8 cellular contexts compared by ENCODE assay signal in the genomic region with DNA sequence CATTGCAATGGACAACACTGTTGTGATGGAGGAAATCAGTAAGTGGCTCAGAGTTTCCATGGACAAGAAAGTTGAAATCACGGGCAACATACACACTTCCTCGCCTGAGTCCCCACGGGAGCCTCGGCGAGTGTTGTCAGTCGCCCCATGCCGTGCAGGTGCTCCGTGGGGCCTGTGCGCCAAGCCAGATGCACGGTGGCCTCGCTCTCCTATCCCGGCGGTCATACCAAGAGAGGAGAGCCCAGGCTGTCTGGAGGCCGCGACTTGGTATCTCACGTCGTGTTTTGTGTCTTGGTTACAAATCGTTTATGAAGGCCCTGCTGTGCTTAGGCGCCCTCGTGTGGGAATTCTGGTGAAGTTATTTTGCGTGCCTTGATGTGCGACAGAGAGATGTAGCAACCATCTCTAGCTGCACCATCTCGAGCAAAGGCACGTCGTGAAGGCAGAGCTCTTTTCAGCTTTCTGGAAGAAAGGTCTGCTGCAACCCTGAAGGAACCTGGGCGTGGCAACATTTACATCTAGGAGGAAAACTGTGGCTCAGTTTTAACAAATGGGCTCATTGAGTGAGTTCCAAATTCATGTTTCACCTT. TPM values are rescaled to one million over a fixed set of nuclear protein-coding genes. Genes with fewer than 3 reads are reported as not detected.
DNase-seq lines count a peak whose midpoint lies in the region; ATAC-seq, FAIRE-seq and TF ChIP-seq lines count a peak whose summit lies in the region.

No MANE protein-coding gene starts in this region.

- H3K27me3 ChIP-seq in gastroesophageal sphincter = no peaks in the 10 kb centered on the region
- H3K27me3 ChIP-seq in pancreas = no peaks in the 10 kb centered on the region

- H3K4me3 ChIP-seq in gastroesophageal sphincter (no peak overlapping the region), pancreas (no peak overlapping the region)

- DNase-seq in activated effector memory CD4-positive, alpha-beta T cell treated with anti-CD3 and anti-CD28 coated beads, Interleukin-2, amount 50 U/mL, for 16 hours = peak; percentile 71
- DNase-seq in activated effector memory CD4-positive, alpha-beta T cell treated with Interleukin-2 at 50 U/mL for 16 hours = no peak
- peak; percentile 73 for DNase-seq in NCI-H2227 (lab: John Stamatoyannopoulos, UW; ENCODE audit: unreplicated experiment)
- DNase-seq in activated T-cell treated with anti-CD3 and anti-CD28 coated beads for 48 hours (ENCODE audit: low read depth) = peak; percentile 16
- DNase-seq in pancreas = peak in 3 of 6 donors; percentile 44 to 62 (median 47)

- no peaks in the 10 kb centered on the region for H3K9me3 ChIP-seq in gastroesophageal sphincter
- H3K9me3 ChIP-seq in pancreas = no peaks in the 10 kb centered on the region

- peaks cover 0 to 91% of the 10 kb centered on the region in 2 donors for H3K36me3 ChIP-seq in gastroesophageal sphincter
- peaks cover 0 to 35% (median 0%) of the 10 kb centered on the region in 3 donors for H3K36me3 ChIP-seq in pancreas

- H3K27ac ChIP-seq in gastroesophageal sphincter = peak overlapping the region in 2 of 4 donors; percentile 5 to 56
- H3K27ac ChIP-seq in pancreas = no peak overlapping the region

- peak; percentile 64 for ATAC-seq in gastroesophageal sphincter
- peak; percentile 46 to 76 (median 74) for ATAC-seq in pancreas
- ATAC-seq in GM19023 (IDR thresholded peaks at IDR 0.05; ENCODE audit: unreplicated experiment) = no peak
- ATAC-seq in GM19455 (IDR thresholded peaks at IDR 0.05; ENCODE audit: unreplicated experiment) = no peak

- no peak for TF ChIP-seq POLR2A in gastroesophageal sphincter (IDR thresholded peaks at IDR 0.05)

- H3K4me1 ChIP-seq in gastroesophageal sphincter (no peaks in the 10 kb centered on the region), pancreas (no peaks in the 10 kb centered on the region)

- peak in 3 of 4 experiments; percentile 60 to 76 (median 69) for TF ChIP-seq CTCF in gastroesophageal sphincter (IDR thresholded peaks at IDR 0.05)
- peak; percentile 16 to 37 (median 24) for TF ChIP-seq CTCF in pancreas (IDR thresholded peaks at IDR 0.05)

- 50 to 52% methylated on average over 1 to 20 of the region's 26 CpGs for WGBS in gastroesophageal sphincter (ENCODE audit: low coverage in 1 of 2), 2 donors
- WGBS in pancreas, 2 donors = 60 to 64% methylated on average over 26 of the region's 26 CpGs

- no peak for FAIRE-seq in pancreas (lab: Jason Lieb, UNC)

- TF ChIP-seq EP300 in gastroesophageal sphincter (IDR thresholded peaks at IDR 0.05) = no peak

- intact Hi-C loops in pancreas (cut with DNase I) = no loop called here

RNA-seq across cellular contexts. Expression of a gene that starts 21.8 kb away (rescaled TPM):
- total RNA-seq in gastroesophageal sphincter = 10 to 100 TPM; 44.2 to 72.1 (median 66.0) TPM
- total RNA-seq in pancreas = 10 to 100 TPM; 22.8 to 65.2 (median 30.4) TPM
- polyA plus RNA-seq in pancreas = 100 to 1,000 TPM in 1 of 2 donors, 10 to 100 TPM in 1; 64.6 to 107 TPM

RNA-seq across cellular contexts. Expression of a gene that starts 22.3 kb away (rescaled TPM):
- total RNA-seq in gastroesophageal sphincter = 10 to 100 TPM; 36.0 to 68.4 (median 43.0) TPM
- 10 to 100 TPM; 22.4 to 28.7 (median 25.8) TPM for total RNA-seq in pancreas
- 10 to 100 TPM; 37.4 to 42.9 TPM for polyA plus RNA-seq in pancreas

RNA-seq across cellular contexts. Expression of a gene that starts 27.4 kb away (rescaled TPM):
- total RNA-seq in gastroesophageal sphincter (10 to 100 TPM in 2 of 4 donors, 1 to 10 TPM in 2; 7.7 to 18.7 (median 11.0) TPM), pancreas (1 to 10 TPM; 3.7 to 9.4 (median 7.0) TPM)
- 10 to 100 TPM in 1 of 2 donors, 1 to 10 TPM in 1; 9.8 to 11.0 TPM for polyA plus RNA-seq in pancreas

RNA-seq across cellular contexts. Expression of a gene that starts 42.6 kb away (rescaled TPM):
- 10 to 100 TPM; 18.0 to 46.7 (median 35.5) TPM for total RNA-seq in gastroesophageal sphincter
- total RNA-seq in pancreas = 10 to 100 TPM; 14.1 to 28.1 (median 20.7) TPM
- polyA plus RNA-seq in pancreas = 10 to 100 TPM; 42.8 to 63.9 TPM

Comparison
In these comparisons a context has a peak if more than half of its experiments do, and no peak if none do; other contexts are left out.
1. ATAC-seq: peak in gastroesophageal sphincter (single experiment) and pancreas (4 of 4); none in GM19023 (single experiment) and GM19455 (single experiment).